In genomic region chr1:15339580-15339979, GRCh38 we compare ENCODE assay signal across 16 cellular contexts.
"Had no signal": no experiment of that assay in that cellular context is flagged by ENCODE, and none has a peak within 500 bp of the region (broad histone marks: within the 10 kb centered on the region; RNA-seq: fewer than 3 reads in every experiment).

No MANE protein-coding gene starts in this region.

- H3K27ac ChIP-seq: gastroesophageal sphincter, parathyroid adenoma, upper lobe of left lung had no signal

- DNase-seq: activated CD4-positive, alpha-beta memory T cell treated with anti-CD3 and anti-CD28 coated beads for 36 hours; activated CD4-positive, alpha-beta T cell treated with anti-CD3 and anti-CD28 coated beads for 36 hours; activated effector memory CD4-positive, alpha-beta T cell treated with Interleukin-2 at 50 U/mL for 16 hours; activated naive CD4-positive, alpha-beta T cell treated with anti-CD3 and anti-CD28 coated beads, Interleukin-2, amount 50 U/mL, for 16 hours; activated T-cell treated with anti-CD3 and anti-CD28 coated beads, Interleukin-2, amount 50 U/mL, for 24 hours; heart right ventricle; naive B cell; retina; stimulated activated CD4-positive, alpha-beta T cell treated with anti-CD3 and anti-CD28 coated beads, Interleukin-15, amount 100 ng/mL, for 24 hours; stimulated activated CD4-positive, alpha-beta T cell treated with anti-CD3 and anti-CD28 coated beads, Interleukin-4, amount 100 ng/mL, for 24 hours; stimulated activated naive CD4-positive, alpha-beta T cell; substantia nigra; upper lobe of left lung had no signal

- H3K27me3 ChIP-seq: gastroesophageal sphincter, upper lobe of left lung had no signal

- H3K9me3 ChIP-seq: gastroesophageal sphincter, heart right ventricle, upper lobe of left lung had no signal

- H3K4me3 ChIP-seq: gastroesophageal sphincter, heart right ventricle, upper lobe of left lung had no signal

- H3K9ac ChIP-seq: parathyroid adenoma had no signal

- H3K4me1 ChIP-seq: parathyroid adenoma had no signal

- H3K9me3 Mint-ChIP-seq: activated CD4-positive, alpha-beta memory T cell treated with anti-CD3 and anti-CD28 coated beads for 36 hours; activated T-cell treated with anti-CD3 and anti-CD28 coated beads, Interleukin-2, amount 50 U/mL, for 24 hours had no signal

- H3K36me3 ChIP-seq: gastroesophageal sphincter, heart right ventricle, upper lobe of left lung, WERI-Rb-1 had no signal

- H3K4me3 Mint-ChIP-seq: activated CD4-positive, alpha-beta memory T cell treated with anti-CD3 and anti-CD28 coated beads for 36 hours; activated CD4-positive, alpha-beta T cell treated with anti-CD3 and anti-CD28 coated beads for 36 hours; activated T-cell treated with anti-CD3 and anti-CD28 coated beads, Interleukin-2, amount 50 U/mL, for 24 hours; naive B cell had no signal

- H3K36me3 Mint-ChIP-seq: activated CD4-positive, alpha-beta memory T cell treated with anti-CD3 and anti-CD28 coated beads for 36 hours had no signal

- H3K27ac Mint-ChIP-seq: activated CD4-positive, alpha-beta memory T cell treated with anti-CD3 and anti-CD28 coated beads for 36 hours; activated CD4-positive, alpha-beta T cell treated with anti-CD3 and anti-CD28 coated beads for 36 hours; activated T-cell treated with anti-CD3 and anti-CD28 coated beads, Interleukin-2, amount 50 U/mL, for 24 hours; naive B cell had no signal

- ATAC-seq: gastroesophageal sphincter, heart right ventricle had no signal
